14 cellular contexts compared by ENCODE assay signal in the genomic region with DNA sequence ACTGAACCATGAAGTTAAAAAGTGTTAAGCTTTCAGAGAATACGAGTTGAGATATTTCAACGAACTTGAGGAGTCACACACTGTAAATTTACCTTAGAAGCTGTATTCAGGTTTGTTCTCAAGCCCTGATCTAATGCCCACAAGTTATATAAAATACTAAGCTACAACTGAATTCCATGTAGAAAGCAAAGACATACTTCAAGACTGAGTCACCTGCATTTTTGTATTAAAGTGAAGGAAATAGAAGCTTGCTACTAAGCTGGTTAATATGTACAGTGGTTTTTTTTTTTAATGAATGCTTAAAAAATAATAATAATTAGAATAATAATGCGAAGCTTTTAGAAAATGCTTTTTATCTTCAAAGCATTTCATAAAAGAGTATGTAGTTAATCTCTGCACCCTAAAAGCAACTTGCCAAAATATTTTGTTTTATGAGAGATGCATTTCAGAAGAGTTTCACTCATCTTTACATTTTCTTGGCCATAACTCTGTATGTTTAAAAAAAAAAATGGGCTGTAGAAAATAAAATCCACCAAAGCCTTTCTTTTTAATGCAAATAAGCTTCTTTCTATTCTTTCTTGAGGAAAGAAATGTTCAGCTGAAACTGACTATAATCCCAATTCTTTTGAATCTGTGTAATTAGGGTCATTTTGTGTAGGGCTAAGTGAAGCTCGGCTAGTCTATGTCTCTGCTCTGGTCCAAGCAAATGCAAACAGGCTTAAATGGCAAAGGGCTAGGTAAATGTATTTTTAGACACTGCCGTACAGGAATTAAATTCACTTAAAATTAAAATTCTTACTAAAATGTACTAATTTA.
DNase-seq lines count a peak whose midpoint lies in the region; ATAC-seq, FAIRE-seq and TF ChIP-seq lines count a peak whose summit lies in the region.
"Had no signal": no experiment of that assay in that cellular context is flagged by ENCODE, and none has a peak within 500 bp of the region (broad histone marks: within the 10 kb centered on the region; RNA-seq: fewer than 3 reads in every experiment).

No MANE protein-coding gene starts in this region.

- no peaks in the 10 kb centered on the region for H3K36me3 Mint-ChIP-seq in astrocyte (ENCODE audit: low read depth, unreplicated experiment)
- H3K36me3 Mint-ChIP-seq in activated T-helper 17 cell treated with anti-CD3 and anti-CD28 coated beads, Interleukin-2, amount 50 U/mL, for 72 hours (ENCODE audit: low read depth) = no peaks in the 10 kb centered on the region

- no peaks in the 10 kb centered on the region for H3K27me3 ChIP-seq in astrocyte (ENCODE audit: insufficient read depth, low read length)
- H3K27me3 ChIP-seq in foreskin keratinocyte = no peaks in the 10 kb centered on the region
- H3K27me3 ChIP-seq in skeletal muscle satellite cell (ENCODE audit: control insufficient read depth, insufficient read depth, low read length) = no peaks in the 10 kb centered on the region
- no peaks in the 10 kb centered on the region for H3K27me3 ChIP-seq in tibial nerve
- H3K27me3 ChIP-seq: heart left ventricle had no signal

- H3K9ac ChIP-seq in astrocyte (ENCODE audit: low read length) (peak overlapping the region; percentile 36), skeletal muscle satellite cell (ENCODE audit: low read depth, low read length) (peak overlapping the region; percentile 15)
- H3K9ac ChIP-seq: KMS-11 had no signal

- TF ChIP-seq POLR2A in H54 (IDR thresholded peaks at IDR 0.05; ENCODE audit: low read depth, low read length) = no peak
- TF ChIP-seq POLR2A in tibial nerve (IDR thresholded peaks at IDR 0.05) = no peak

- H3K4me3 Mint-ChIP-seq in astrocyte (ENCODE audit: unreplicated experiment) = no peak overlapping the region
- no peak overlapping the region for H3K4me3 Mint-ChIP-seq in activated T-helper 17 cell treated with anti-CD3 and anti-CD28 coated beads, Interleukin-2, amount 50 U/mL, for 72 hours

- H3K4me3 ChIP-seq in astrocyte (ENCODE audit: insufficient read depth, low read depth, low read length) = peak overlapping the region; percentile 25
- no peak overlapping the region for H3K4me3 ChIP-seq in skeletal muscle satellite cell (ENCODE audit: low read length)
- H3K4me3 ChIP-seq in tibial nerve = peak overlapping the region in 1 of 4 donors; percentile 5
- H3K4me3 ChIP-seq: heart left ventricle had no signal

- DNase-seq in H54 (ENCODE audit: insufficient read length, low spot score) (peak; percentile 4), astrocyte (ENCODE audit: low read depth) (peak; percentile 77), foreskin keratinocyte (peak; percentile 53 to 71), NCI-H2196 (lab: John Stamatoyannopoulos, UW; ENCODE audit: unreplicated experiment) (no peak), tibial nerve (ENCODE audit: low spot score in 2 of 2) (no peak)
- DNase-seq: COR-L47, heart left ventricle, left ventricle myocardium superior, NCI-H1930 had no signal

- H3K27ac ChIP-seq in astrocyte (ENCODE audit: low read depth, low read length) (peak overlapping the region; percentile 27), foreskin keratinocyte (no peak overlapping the region), tibial nerve (no peak overlapping the region)
- H3K27ac ChIP-seq: heart left ventricle, KMS-11 had no signal

- H2AFZ ChIP-seq in astrocyte (ENCODE audit: low read depth, low read length) = peak overlapping the region; percentile 72

- ATAC-seq in foreskin keratinocyte = peak; percentile 86
- no peak for ATAC-seq in activated T-helper 17 cell treated with anti-CD3 and anti-CD28 coated beads, Interleukin-2, amount 50 U/mL, for 72 hours (replicated peaks)
- no peak for ATAC-seq in HG03025 (IDR thresholded peaks at IDR 0.05; ENCODE audit: low FRiP score, unreplicated experiment)
- ATAC-seq: heart left ventricle, left ventricle myocardium superior had no signal

- no peaks in the 10 kb centered on the region for H4K20me1 ChIP-seq in astrocyte (ENCODE audit: insufficient read depth, low read length)

- no peaks in the 10 kb centered on the region for H3K79me2 ChIP-seq in astrocyte (ENCODE audit: insufficient read depth, low read length)

- peaks cover 36% of the 10 kb centered on the region for H3K4me1 Mint-ChIP-seq in astrocyte (ENCODE audit: low read depth, unreplicated experiment)
- H3K4me1 Mint-ChIP-seq in activated T-helper 17 cell treated with anti-CD3 and anti-CD28 coated beads, Interleukin-2, amount 50 U/mL, for 72 hours = no peaks in the 10 kb centered on the region

- H3K27me3 Mint-ChIP-seq in astrocyte (ENCODE audit: low read depth, unreplicated experiment) = no peaks in the 10 kb centered on the region
- H3K27me3 Mint-ChIP-seq in activated T-helper 17 cell treated with anti-CD3 and anti-CD28 coated beads, Interleukin-2, amount 50 U/mL, for 72 hours = no peaks in the 10 kb centered on the region

- TF ChIP-seq CTCF in astrocyte (IDR thresholded peaks at IDR 0.05; ENCODE audit: insufficient read depth, low read depth, low read length) = no peak
- no peak for TF ChIP-seq CTCF in foreskin keratinocyte (conservative IDR thresholded peaks at IDR 0.05)
- no peak for TF ChIP-seq CTCF in tibial nerve (IDR thresholded peaks at IDR 0.05)

- H3K27ac Mint-ChIP-seq in astrocyte (ENCODE audit: unreplicated experiment) = peak overlapping the region; percentile 42
- no peak overlapping the region for H3K27ac Mint-ChIP-seq in activated T-helper 17 cell treated with anti-CD3 and anti-CD28 coated beads, Interleukin-2, amount 50 U/mL, for 72 hours

- no peaks in the 10 kb centered on the region for H3K36me3 ChIP-seq in astrocyte (ENCODE audit: insufficient read depth, low read length)
- H3K36me3 ChIP-seq in skeletal muscle satellite cell (ENCODE audit: insufficient read depth, low read length) = no peaks in the 10 kb centered on the region
- H3K36me3 ChIP-seq in tibial nerve = no peaks in the 10 kb centered on the region
- H3K36me3 ChIP-seq: heart left ventricle had no signal

- no peak for FAIRE-seq in H54 (lab: Jason Lieb, UNC)
- FAIRE-seq in astrocyte (lab: Jason Lieb, UNC) = no peak

- H3K4me2 ChIP-seq in astrocyte (ENCODE audit: low read length) (peak overlapping the region; percentile 76), skeletal muscle satellite cell (ENCODE audit: low read length) (peak overlapping the region; percentile 40)
- H3K4me2 ChIP-seq: KMS-11 had no signal

- 75 to 81% methylated on average over 5 of the region's 5 CpGs for WGBS in tibial nerve, 2 donors

- no peaks in the 10 kb centered on the region for H3K9me3 Mint-ChIP-seq in astrocyte (ENCODE audit: unreplicated experiment)
- H3K9me3 Mint-ChIP-seq in activated T-helper 17 cell treated with anti-CD3 and anti-CD28 coated beads, Interleukin-2, amount 50 U/mL, for 72 hours = peaks cover 15% of the 10 kb centered on the region
- H3K9me3 Mint-ChIP-seq: nephron had no signal

- H3K4me1 ChIP-seq in astrocyte (ENCODE audit: insufficient read depth, low read length) = peaks cover 16% of the 10 kb centered on the region
- H3K4me1 ChIP-seq in foreskin keratinocyte = peaks cover 27% of the 10 kb centered on the region
- H3K4me1 ChIP-seq in skeletal muscle satellite cell (ENCODE audit: control insufficient read depth, insufficient read depth, low read length) = peaks cover 33% of the 10 kb centered on the region
- H3K4me1 ChIP-seq in tibial nerve = no peaks in the 10 kb centered on the region
- H3K4me1 ChIP-seq: heart left ventricle had no signal

- TF ChIP-seq EP300 in tibial nerve (IDR thresholded peaks at IDR 0.05) = no peak

- no peaks in the 10 kb centered on the region for H3K9me3 ChIP-seq in astrocyte (ENCODE audit: insufficient read depth, low read depth, low read length)
- no peaks in the 10 kb centered on the region for H3K9me3 ChIP-seq in skeletal muscle satellite cell (replicated peaks; ENCODE audit: low read length)
- H3K9me3 ChIP-seq in tibial nerve = no peaks in the 10 kb centered on the region
- H3K9me3 ChIP-seq: heart left ventricle had no signal

Comparison
In these comparisons a context has a peak if more than half of its experiments do, and no peak if none do; other contexts are left out.
1. DNase-seq: peak in H54 (single experiment), astrocyte (single experiment) and foreskin keratinocyte (2 of 2); none in NCI-H2196 (single experiment) and tibial nerve (0 of 2).